Comparison of ENCODE assay signal across 18 cellular contexts in genomic region chr1:25091671-25092070, GRCh38.
DNase-seq lines count a peak whose midpoint lies in the region; ATAC-seq and TF ChIP-seq lines count a peak whose summit lies in the region.
"Had no signal": no experiment of that assay in that cellular context is flagged by ENCODE, and none has a peak within 500 bp of the region (broad histone marks: within the 10 kb centered on the region; RNA-seq: fewer than 3 reads in every experiment).

No MANE protein-coding gene starts in this region.

- no peak for DNase-seq in activated naive CD4-positive, alpha-beta T cell treated with anti-CD3 and anti-CD28 coated beads, Interleukin-2, amount 50 U/mL, for 16 hours
- DNase-seq in NCI-H524 treated with DMSO at 0.1 percent for 48 hours (lab: John Stamatoyannopoulos, UW) (peak; percentile 25), glutamatergic neuron (no peak), GOT3 (lab: John Stamatoyannopoulos, UW) (no peak), G401 (ENCODE audit: low spot score) (no peak)
- DNase-seq: Calu3; CD8-positive, alpha-beta T cell; EL; Karpas-422; NCI-H1105 treated with DMSO at 0.1 percent for 48 hours; NCI-H2029 treated with DMSO at 0.1 percent for 48 hours; NCI-H446; NK-92 treated with Interleukin-12 subunit alpha and Interleukin-12 subunit beta, amount 100 ng/mL, for 24 hours; Peyer's patch; T-helper 2 cell had no signal

- H3K4me1 Mint-ChIP-seq in activated naive CD4-positive, alpha-beta T cell treated with anti-CD3 and anti-CD28 coated beads, Interleukin-2, amount 50 U/mL, for 24 hours, result peaks cover 20% of the 10 kb centered on the region
- peaks cover 30% of the 10 kb centered on the region for H3K4me1 Mint-ChIP-seq in glutamatergic neuron (ENCODE audit: low read depth, unreplicated experiment)

- no peaks in the 10 kb centered on the region for H3K9me3 Mint-ChIP-seq in activated naive CD4-positive, alpha-beta T cell treated with anti-CD3 and anti-CD28 coated beads, Interleukin-2, amount 50 U/mL, for 24 hours
- peaks cover 8% of the 10 kb centered on the region for H3K9me3 Mint-ChIP-seq in glutamatergic neuron (ENCODE audit: unreplicated experiment)
- H3K9me3 Mint-ChIP-seq: CD8-positive, alpha-beta T cell had no signal

- no peaks in the 10 kb centered on the region for H3K27me3 Mint-ChIP-seq in activated naive CD4-positive, alpha-beta T cell treated with anti-CD3 and anti-CD28 coated beads, Interleukin-2, amount 50 U/mL, for 24 hours
- H3K27me3 Mint-ChIP-seq in glutamatergic neuron (ENCODE audit: unreplicated experiment), result peaks cover 16% of the 10 kb centered on the region

- in situ Hi-C loops in G401 (cut with HindIII; ENCODE audit: low sequenced_read_pairs), result loop anchor here (5.0 kb wide), 1 partner anchor 49 kb away; no protein-coding TSS in a partner anchor

- no peak for TF ChIP-seq CTCF in glutamatergic neuron (IDR thresholded peaks at IDR 0.05; ENCODE audit: partially characterized antibody, unreplicated experiment)

- peak overlapping the region; percentile 23 for H3K27ac Mint-ChIP-seq in activated naive CD4-positive, alpha-beta T cell treated with anti-CD3 and anti-CD28 coated beads, Interleukin-2, amount 50 U/mL, for 24 hours
- peak overlapping the region; percentile 78 for H3K27ac Mint-ChIP-seq in glutamatergic neuron (ENCODE audit: unreplicated experiment)
- H3K27ac Mint-ChIP-seq: CD8-positive, alpha-beta T cell; IgD-negative memory B cell had no signal

- no peak overlapping the region for H3K4me3 Mint-ChIP-seq in activated naive CD4-positive, alpha-beta T cell treated with anti-CD3 and anti-CD28 coated beads, Interleukin-2, amount 50 U/mL, for 24 hours
- peak overlapping the region; percentile 39 for H3K4me3 Mint-ChIP-seq in glutamatergic neuron (ENCODE audit: unreplicated experiment)
- H3K4me3 Mint-ChIP-seq: CD8-positive, alpha-beta T cell had no signal

- no peak for ATAC-seq in HG03108 (IDR thresholded peaks at IDR 0.05; ENCODE audit: unreplicated experiment)
- ATAC-seq: CD8-positive, alpha-beta T cell had no signal

- H3K36me3 Mint-ChIP-seq in activated naive CD4-positive, alpha-beta T cell treated with anti-CD3 and anti-CD28 coated beads, Interleukin-2, amount 50 U/mL, for 24 hours, result no peaks in the 10 kb centered on the region
- peaks cover 5% of the 10 kb centered on the region for H3K36me3 Mint-ChIP-seq in glutamatergic neuron (ENCODE audit: unreplicated experiment)
- H3K36me3 Mint-ChIP-seq: CD8-positive, alpha-beta T cell; IgD-negative memory B cell had no signal
